Comparison of ENCODE assay signal across 8 cellular contexts in genomic region chr5:58582411-58583393, GRCh38. TPM values are rescaled to one million over a fixed set of nuclear protein-coding genes. Genes with fewer than 3 reads are reported as not detected.
DNase-seq lines count a peak whose midpoint lies in the region; ATAC-seq and TF ChIP-seq lines count a peak whose summit lies in the region.

Gene RAB3C (plus strand): TSS chr5:58583075. CDS start chr5:58583209, 134 bp downstream.

- TF ChIP-seq CTCF in neural cell (IDR thresholded peaks at IDR 0.05; ENCODE audit: poor library complexity, severe bottlenecking) (peak; percentile 25), testis (IDR thresholded peaks at IDR 0.05) (no peak)

- H3K27ac Mint-ChIP-seq in activated naive CD4-positive, alpha-beta T cell treated with anti-CD3 and anti-CD28 coated beads, Interleukin-2, amount 50 U/mL, for 24 hours: no peak within 1 kb of the TSS

- peak within 1 kb of the TSS; percentile 87 for H3K4me2 ChIP-seq in neural cell (ENCODE audit: low read length)

- H3K9me2 ChIP-seq in neural cell (ENCODE audit: insufficient read depth, low read length): no peaks in the 10 kb centered on the region

- no peaks in the 10 kb centered on the region for H4K20me1 ChIP-seq in neural cell (ENCODE audit: insufficient read depth)

- H3K9me3 ChIP-seq in neural cell (ENCODE audit: low read length) (no peaks in the 10 kb centered on the region), testis (no peaks in the 10 kb centered on the region)

- peaks cover 19% of the 10 kb centered on the region for H3K4me1 Mint-ChIP-seq in activated naive CD4-positive, alpha-beta T cell treated with anti-CD3 and anti-CD28 coated beads, Interleukin-2, amount 50 U/mL, for 24 hours

- H3K4me3 Mint-ChIP-seq in activated naive CD4-positive, alpha-beta T cell treated with anti-CD3 and anti-CD28 coated beads, Interleukin-2, amount 50 U/mL, for 24 hours: peak within 1 kb of the TSS; percentile 75

- 1% methylated on average over 39 to 62 of the region's 62 CpGs for WGBS in testis, 2 donors

- TF ChIP-seq EP300 in neural cell (conservative IDR thresholded peaks at IDR 0.05; ENCODE audit: poor library complexity, severe bottlenecking): no peak

- H3K4me3 ChIP-seq in neural cell (ENCODE audit: low read length) (peak within 1 kb of the TSS; percentile 81), testis (peak within 1 kb of the TSS; percentile 16 to 63)

- H3K27me3 Mint-ChIP-seq in activated naive CD4-positive, alpha-beta T cell treated with anti-CD3 and anti-CD28 coated beads, Interleukin-2, amount 50 U/mL, for 24 hours: peaks cover 40% of the 10 kb centered on the region

- DNase-seq in DMS79 (lab: John Stamatoyannopoulos, UW) (peak; percentile 87), HUDEP-2 (lab: John Stamatoyannopoulos, UW; ENCODE audit: unreplicated experiment in 76 of 76) (peak in 62 of 76 experiments; percentile 3 to 77 (median 56)), NOMO-1 treated with dmso at 0.1 percent for 144 hours (lab: John Stamatoyannopoulos, UW; ENCODE audit: unreplicated experiment) (peak; percentile 90), germinal center (ENCODE audit: low spot score) (peak; percentile 84), testis (peak; percentile 97)

- ATAC-seq in GM21528 (IDR thresholded peaks at IDR 0.05; ENCODE audit: low FRiP score, unreplicated experiment): peak; percentile 100

- peak within 1 kb of the TSS; percentile 78 for H3K9ac ChIP-seq in neural cell (ENCODE audit: low read length)

- peak; percentile 45 for TF ChIP-seq RAD21 in neural cell (conservative IDR thresholded peaks at IDR 0.05)

- peaks cover 41% of the 10 kb centered on the region for H3K79me2 ChIP-seq in neural cell (replicated peaks; ENCODE audit: insufficient read depth, low read length)

- H3K27ac ChIP-seq in neural cell (ENCODE audit: low read length) (peak within 1 kb of the TSS; percentile 83), testis (no peak within 1 kb of the TSS)

- no peaks in the 10 kb centered on the region for H3K9me3 Mint-ChIP-seq in activated naive CD4-positive, alpha-beta T cell treated with anti-CD3 and anti-CD28 coated beads, Interleukin-2, amount 50 U/mL, for 24 hours

- H3K4me1 ChIP-seq in testis: peaks cover 6% of the 10 kb centered on the region

- H3K36me3 ChIP-seq in neural cell (ENCODE audit: insufficient read depth, low read length) (no peaks in the 10 kb centered on the region), testis (ENCODE audit: low read depth, missing control alignments) (no peaks in the 10 kb centered on the region)

- peak within 1 kb of the TSS; percentile 83 for H2AFZ ChIP-seq in neural cell (ENCODE audit: low read depth, low read length)

- H3F3A ChIP-seq in neural cell (ENCODE audit: insufficient read depth, low read length, poor library complexity, severe bottlenecking): no peaks in the 10 kb centered on the region

- H3K36me3 Mint-ChIP-seq in activated naive CD4-positive, alpha-beta T cell treated with anti-CD3 and anti-CD28 coated beads, Interleukin-2, amount 50 U/mL, for 24 hours: no peaks in the 10 kb centered on the region

- intact Hi-C loops in testis (cut with DNase I; ENCODE audit: low total_unique reads): no loop called here

- TF ChIP-seq POLR2A in testis (IDR thresholded peaks at IDR 0.05): no peak

- H3K27me3 ChIP-seq in neural cell (ENCODE audit: insufficient read depth, low read depth, low read length) (peaks cover 6% of the 10 kb centered on the region), testis (no peaks in the 10 kb centered on the region)

TF ChIP-seq in neural cell, 6 proteins besides CTCF, POLR2A, EP300 and RAD21:
- TF ChIP-seq TAF1 (IDR thresholded peaks at IDR 0.05; ENCODE audit: low read depth) (peak; percentile 95), SMC3 (conservative IDR thresholded peaks at IDR 0.05; ENCODE audit: poor library complexity) (peak; percentile 43), REST (IDR thresholded peaks at IDR 0.05; ENCODE audit: borderline replicate concordance) (peak; percentile 89), POLR2AphosphoS5 (IDR thresholded peaks at IDR 0.05) (peak; percentile 75), MXI1 (conservative IDR thresholded peaks at IDR 0.05; ENCODE audit: poor library complexity, severe bottlenecking) (peak; percentile 94), EZH2 (IDR thresholded peaks at IDR 0.05; ENCODE audit: borderline replicate concordance, insufficient read depth, low read length, poor library complexity, severe bottlenecking) (no peak)

RNA-seq across cellular contexts. Expression of gene RAB3C, which starts in this region (rescaled TPM):
- polyA plus RNA-seq in neural cell (94.3 and 104 TPM in 2 replicates), testis (ENCODE audit: insufficient read depth, low read depth, low replicate concordance) (2.5 TPM)
- polyA minus RNA-seq in neural cell: 192 and 253 TPM in 2 replicates
- total RNA-seq in testis: 1 to 10 TPM in 1 of 2 donors, under 1 TPM in 1; 0.47 to 1.8 TPM

Comparison
In these comparisons a context has a peak if more than half of its experiments do, and no peak if none do; other contexts are left out.
1. RNA of gene RAB3C (polyA plus RNA-seq): 94.3 to 104 TPM in neural cell; 2.5 TPM in testis (single experiment); every median in the first group is over 10 times any median in the second.
2. Peak in every context shown above with its lines, with median percentiles within 50 percentile points of each other: DNase-seq.